9 cellular contexts compared by ENCODE assay signal in genomic region chr12:64633940-64634337, GRCh38. TPM values are rescaled to one million over a fixed set of nuclear protein-coding genes. Genes with fewer than 3 reads are reported as not detected.
DNase-seq lines count a peak whose midpoint lies in the region; ATAC-seq, FAIRE-seq and TF ChIP-seq lines count a peak whose summit lies in the region.
"Had no signal": no experiment of that assay in that cellular context is flagged by ENCODE, and none has a peak within 500 bp of the region (broad histone marks: within the 10 kb centered on the region; RNA-seq: fewer than 3 reads in every experiment).

No MANE protein-coding gene starts in this region.

- peaks cover 7% of the 10 kb centered on the region for H3K9me3 Mint-ChIP-seq in activated CD8-positive, alpha-beta T cell treated with anti-CD3 and anti-CD28 coated beads, Interleukin-2, amount 10 ng/mL, durations not matched to agents 7 days and 5 days (ENCODE audit: insufficient read depth)
- no peaks in the 10 kb centered on the region for H3K9me3 Mint-ChIP-seq in immature natural killer cell

- H3K27ac ChIP-seq in HEK293 (ENCODE audit: extremely low read depth, low read depth, low read length): peak overlapping the region; percentile 38

- no peak for TF ChIP-seq POLR2A in GM12891 (IDR thresholded peaks at IDR 0.05; ENCODE audit: low read depth, low read length)

- H3K27me3 Mint-ChIP-seq in activated CD8-positive, alpha-beta T cell treated with anti-CD3 and anti-CD28 coated beads, Interleukin-2, amount 10 ng/mL, durations not matched to agents 7 days and 5 days (ENCODE audit: low read depth): no peaks in the 10 kb centered on the region
- H3K27me3 Mint-ChIP-seq in immature natural killer cell (ENCODE audit: low read depth in 3 of 3): no peaks in the 10 kb centered on the region

- CTCF ChIA-PET in HEK293 (lab: Yijun Ruan, JAX): no interaction called here
- CTCF ChIA-PET in activated CD8-positive, alpha-beta T cell treated with anti-CD3 and anti-CD28 coated beads, Interleukin-2, amount 10 ng/mL, durations not matched to agents 7 days and 5 days (lab: Charles Lee): no interaction called here

- POLR2A ChIA-PET in HEK293 (lab: Yijun Ruan, JAX): interaction anchor here (0.7 kb wide), 1 partner anchor 24 kb away, joined by 3 read pairs; no protein-coding TSS in a partner anchor
- POLR2A ChIA-PET in activated CD8-positive, alpha-beta T cell treated with anti-CD3 and anti-CD28 coated beads, Interleukin-2, amount 10 ng/mL, durations not matched to agents 7 days and 5 days (lab: Charles Lee): interaction anchor here (0.6 kb wide), 2 partner anchors 35 to 64 kb away, joined by 3 read pairs; no protein-coding TSS in a partner anchor

- no peak overlapping the region for H3K4me3 ChIP-seq in HEK293 (ENCODE audit: low read depth, low read length)

- intact Hi-C loops in posterior vena cava (cut with DNase I): no loop called here

- H3K27ac Mint-ChIP-seq in activated CD8-positive, alpha-beta T cell treated with anti-CD3 and anti-CD28 coated beads, Interleukin-2, amount 10 ng/mL, durations not matched to agents 7 days and 5 days: peak overlapping the region; percentile 8
- peak overlapping the region; percentile 67 to 93 (median 82) for H3K27ac Mint-ChIP-seq in immature natural killer cell

- no peak for FAIRE-seq in GM12891 (lab: Jason Lieb, UNC)
- FAIRE-seq: TTC549 had no signal

- no peak for ATAC-seq in activated CD8-positive, alpha-beta T cell treated with anti-CD3 and anti-CD28 coated beads, Interleukin-2, amount 10 ng/mL, durations not matched to agents 7 days and 5 days
- no peak for ATAC-seq in HG03439 (IDR thresholded peaks at IDR 0.05; ENCODE audit: unreplicated experiment)

- peaks cover 72% of the 10 kb centered on the region for H3K36me3 Mint-ChIP-seq in activated CD8-positive, alpha-beta T cell treated with anti-CD3 and anti-CD28 coated beads, Interleukin-2, amount 10 ng/mL, durations not matched to agents 7 days and 5 days (ENCODE audit: low read depth)
- peaks cover 10 to 20% (median 12%) of the 10 kb centered on the region in 3 donors for H3K36me3 Mint-ChIP-seq in immature natural killer cell

- H3K9me3 ChIP-seq in HEK293 (ENCODE audit: control insufficient read depth, insufficient read depth, low read depth, low read length): no peaks in the 10 kb centered on the region

- DNase-seq in AG08396 (ENCODE audit: low spot score): peak; percentile 30
- no peak for DNase-seq in activated CD8-positive, alpha-beta T cell treated with anti-CD3 and anti-CD28 coated beads, Interleukin-2, amount 10 ng/mL, durations not matched to agents 7 days and 5 days
- DNase-seq in immature natural killer cell: peak in 1 of 3 donors; percentile 5
- no peak for DNase-seq in posterior vena cava (ENCODE audit: low spot score)
- DNase-seq in GM12891 (ENCODE audit: insufficient read length, low spot score): no peak
- DNase-seq in NAMALWA (ENCODE audit: low spot score): no peak

- H3K4me1 ChIP-seq in HEK293 (ENCODE audit: control insufficient read depth, insufficient read depth, low read length): peaks cover 16% of the 10 kb centered on the region

- no peaks in the 10 kb centered on the region; a peak in 1 of 3 replicates for H3K36me3 ChIP-seq in HEK293 (ENCODE audit: control insufficient read depth in 2 of 2, insufficient read depth in 1 of 2, low read length in 2 of 2)

- no peak for TF ChIP-seq CTCF in HEK293 (tag by site-specific recombination; IDR thresholded peaks at IDR 0.05)

- peaks cover 48% of the 10 kb centered on the region for H3K4me1 Mint-ChIP-seq in activated CD8-positive, alpha-beta T cell treated with anti-CD3 and anti-CD28 coated beads, Interleukin-2, amount 10 ng/mL, durations not matched to agents 7 days and 5 days (ENCODE audit: low read depth)
- peaks cover 77 to 81% of the 10 kb centered on the region in 2 donors for H3K4me1 Mint-ChIP-seq in immature natural killer cell

- H3K4me3 Mint-ChIP-seq in activated CD8-positive, alpha-beta T cell treated with anti-CD3 and anti-CD28 coated beads, Interleukin-2, amount 10 ng/mL, durations not matched to agents 7 days and 5 days: no peak overlapping the region
- peak overlapping the region in 1 of 5 donors; percentile 39 for H3K4me3 Mint-ChIP-seq in immature natural killer cell

TF ChIP-seq in HEK293, 187 proteins besides CTCF, POLR2A, EP300 and RAD21 (continues in another document):
- no peak for TF ChIP-seq ZNF626 (tag by site-specific recombination; IDR thresholded peaks at IDR 0.05)
- TF ChIP-seq ZNF354C (tag by site-specific recombination; IDR thresholded peaks at IDR 0.05; ENCODE audit: borderline replicate concordance, low read depth): no peak
- TF ChIP-seq WT1 (tag by site-specific recombination; IDR thresholded peaks at IDR 0.05): peak; percentile 36; the same call in 1 of the 2 replicates
- peak; percentile 66; the same call in 1 of the 2 replicates for TF ChIP-seq ZNF664 (tag by site-specific recombination; IDR thresholded peaks at IDR 0.05)
- TF ChIP-seq ZFP37 (tag by site-specific recombination; IDR thresholded peaks at IDR 0.05): no peak
- TF ChIP-seq GLIS1 (tag by site-specific recombination; IDR thresholded peaks at IDR 0.05): peak; percentile 62
- TF ChIP-seq, protein P1, sequence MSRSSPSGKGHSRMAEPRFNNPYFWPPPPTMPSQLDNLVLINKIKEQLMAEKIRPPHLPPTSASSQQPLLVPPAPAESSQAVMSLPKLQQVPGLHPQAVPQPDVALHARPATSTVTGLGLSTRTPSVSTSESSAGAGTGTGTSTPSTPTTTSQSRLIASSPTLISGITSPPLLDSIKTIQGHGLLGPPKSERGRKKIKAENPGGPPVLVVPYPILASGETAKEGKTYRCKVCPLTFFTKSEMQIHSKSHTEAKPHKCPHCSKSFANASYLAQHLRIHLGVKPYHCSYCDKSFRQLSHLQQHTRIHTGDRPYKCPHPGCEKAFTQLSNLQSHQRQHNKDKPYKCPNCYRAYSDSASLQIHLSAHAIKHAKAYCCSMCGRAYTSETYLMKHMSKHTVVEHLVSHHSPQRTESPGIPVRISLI (tag by site-specific recombination; IDR thresholded peaks at IDR 0.05): peak; percentile 59
- no peak for TF ChIP-seq ZNF350 (tag by site-specific recombination; IDR thresholded peaks at IDR 0.05)
- TF ChIP-seq ZNF600 (tag by site-specific recombination; IDR thresholded peaks at IDR 0.05): peak; percentile 93
- no peak for TF ChIP-seq HOXA7 (CRISPR knock-in tag; IDR thresholded peaks at IDR 0.05; ENCODE audit: borderline replicate concordance)
- TF ChIP-seq ZBTB7A (tag by site-specific recombination; IDR thresholded peaks at IDR 0.05; ENCODE audit: low read depth): no peak
- TF ChIP-seq REPIN1 (tag by site-specific recombination; IDR thresholded peaks at IDR 0.05; ENCODE audit: low read depth): no peak

TF ChIP-seq in GM12891, 5 proteins besides CTCF, POLR2A, EP300 and RAD21:
- TF ChIP-seq TAF1 (IDR thresholded peaks at IDR 0.05; ENCODE audit: low read depth, low read length) (no peak), POU2F2 (IDR thresholded peaks at IDR 0.05; ENCODE audit: low read depth, low read length) (no peak), PAX5 (IDR thresholded peaks at IDR 0.05; ENCODE audit: insufficient read depth, low read length, severe bottlenecking) (no peak), POLR2AphosphoS5 (IDR thresholded peaks at IDR 0.05; ENCODE audit: low read depth, low read length) (no peak), SPI1 (IDR thresholded peaks at IDR 0.05; ENCODE audit: low read depth, low read length) (no peak)

RNA-seq across cellular contexts. Expression of gene RASSF3, which starts 23.6 kb away (rescaled TPM):
- 10 to 100 TPM; 61.7 to 63.7 TPM for total RNA-seq in activated CD8-positive, alpha-beta T cell treated with anti-CD3 and anti-CD28 coated beads, Interleukin-2, amount 10 ng/mL, durations not matched to agents 7 days and 5 days
- polyA plus RNA-seq in immature natural killer cell: 1 to 10 TPM; 5.2 to 6.2 (median 5.5) TPM
- total RNA-seq in posterior vena cava: 100 to 1,000 TPM; 246 to 312 TPM
- 25.4 TPM for polyA plus RNA-seq in GM12891 (2012; ENCODE audit: low read depth, missing spikeins)
